In genomic region chr7:2798669-2799068, GRCh38 we compare ENCODE assay signal across 1 cellular context.
TF ChIP-seq lines count a peak whose summit lies in the region.

No MANE protein-coding gene starts in this region.

TF ChIP-seq in GM12878, 131 proteins besides CTCF, POLR2A, EP300 and RAD21:
- TF ChIP-seq CHD4 (IDR thresholded peaks at IDR 0.05) (no peak), SPI1 (IDR thresholded peaks at IDR 0.05; ENCODE audit: borderline replicate concordance, insufficient read depth, low read depth, low read length) (peak; percentile 67; the same call in 1 of the 2 replicates), HSF1 (IDR thresholded peaks at IDR 0.05; ENCODE audit: low read depth, low read length) (no peak), RFX5 (IDR thresholded peaks at IDR 0.05; ENCODE audit: low read depth, low read length) (no peak), NFYA (IDR thresholded peaks at IDR 0.05; ENCODE audit: borderline replicate concordance, low read depth, low read length) (no peak), SIN3A (IDR thresholded peaks at IDR 0.05; ENCODE audit: low read depth, low read length) (no peak), USF1 (IDR thresholded peaks at IDR 0.05; ENCODE audit: borderline replicate concordance, extremely low read length, insufficient read depth, low read depth, low read length) (no peak), ZBTB33 (IDR thresholded peaks at IDR 0.05) (no peak), IRF5 (IDR thresholded peaks at IDR 0.05; ENCODE audit: borderline replicate concordance) (no peak), SKIL (IDR thresholded peaks at IDR 0.05; ENCODE audit: low read depth, poor library complexity, severe bottlenecking) (peak; percentile 30), RAD51 (IDR thresholded peaks at IDR 0.05) (no peak), ZNF687 (IDR thresholded peaks at IDR 0.05) (no peak)
TF ChIP-seq in GM12878: peak in this region for 2.
